14 cellular contexts compared by ENCODE assay signal in the genomic region with DNA sequence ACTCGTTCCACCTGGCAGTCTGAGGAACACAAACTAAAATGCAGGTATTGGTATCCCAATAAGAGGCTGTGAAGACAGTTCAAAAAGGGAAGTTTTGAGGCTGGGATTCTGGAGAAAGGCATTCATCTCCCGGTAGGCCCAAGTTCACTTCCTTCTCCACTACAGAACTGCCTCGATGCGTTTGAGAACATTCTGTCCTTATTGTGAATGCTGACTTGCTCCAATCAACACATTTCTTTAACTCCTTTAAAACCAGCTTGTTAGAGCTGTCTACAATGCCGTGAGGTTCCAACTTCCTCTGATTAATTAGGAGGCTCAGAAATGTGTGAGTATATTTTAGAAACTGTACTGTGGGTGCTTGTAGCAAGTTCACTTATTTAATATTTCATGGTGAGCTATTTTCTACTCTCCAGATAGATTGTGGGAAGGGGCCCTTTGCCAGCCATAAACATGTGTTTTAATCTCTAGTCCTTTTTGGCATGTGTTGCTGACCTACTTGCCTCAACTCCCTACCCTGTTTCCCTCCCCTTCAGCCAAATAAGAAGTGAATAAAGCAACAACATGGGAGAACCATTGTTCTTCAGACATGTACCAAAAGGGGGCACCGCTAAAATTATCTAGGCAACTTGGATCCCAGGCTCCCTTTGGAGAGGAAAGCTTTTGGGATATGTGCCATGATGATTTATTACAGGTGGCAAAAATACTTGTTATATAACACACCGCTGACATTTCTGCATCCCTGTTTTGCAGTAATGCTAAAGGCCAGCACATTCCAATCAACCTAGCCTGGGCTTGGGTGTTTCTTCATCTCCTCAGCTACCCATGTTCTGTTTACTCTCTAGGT.
DNase-seq lines count a peak whose midpoint lies in the region; ATAC-seq and TF ChIP-seq lines count a peak whose summit lies in the region.
"Had no signal": no experiment of that assay in that cellular context is flagged by ENCODE, and none has a peak within 500 bp of the region (broad histone marks: within the 10 kb centered on the region; RNA-seq: fewer than 3 reads in every experiment).

No MANE protein-coding gene starts in this region.

- H3K9me3 Mint-ChIP-seq in glutamatergic neuron (ENCODE audit: unreplicated experiment) = no peaks in the 10 kb centered on the region
- H3K9me3 Mint-ChIP-seq: activated B cell treated with CpG ODN at 0.5 μM for 24 hours; central memory CD8-positive, alpha-beta T cell had no signal

- no peaks in the 10 kb centered on the region for H3K4me1 Mint-ChIP-seq in glutamatergic neuron (ENCODE audit: low read depth, unreplicated experiment)
- H3K4me1 Mint-ChIP-seq: activated B cell treated with CpG ODN at 0.5 μM for 24 hours; central memory CD8-positive, alpha-beta T cell had no signal

- H3K27ac ChIP-seq in brain microvascular endothelial cell (no peak overlapping the region), right atrium auricular region (peak overlapping the region; percentile 50 to 59), stomach (peak overlapping the region in 4 of 5 donors; percentile 3 to 65 (median 39)), spleen (peak overlapping the region in 4 of 8 donors; percentile 51 to 64 (median 55))

- H3K4me3 Mint-ChIP-seq in glutamatergic neuron (ENCODE audit: unreplicated experiment) = no peak overlapping the region
- H3K4me3 Mint-ChIP-seq: activated B cell treated with CpG ODN at 0.5 μM for 24 hours; activated T-cell treated with anti-CD3 and anti-CD28 coated beads, Interleukin-2, amount 50 U/mL, for 24 hours; central memory CD8-positive, alpha-beta T cell had no signal

- DNase-seq in GM03348 (ENCODE audit: low spot score) (peak; percentile 25), brain microvascular endothelial cell (no peak), right atrium auricular region (ENCODE audit: low spot score) (no peak), stomach (no peak), NCI-H510A treated with DMSO at 0.1 percent for 48 hours (lab: John Stamatoyannopoulos, UW) (no peak), glutamatergic neuron (no peak), spleen (no peak)
- DNase-seq: activated B cell treated with CpG ODN at 0.5 μM for 24 hours; activated T-cell treated with anti-CD3 and anti-CD28 coated beads, Interleukin-2, amount 50 U/mL, for 24 hours; MM.1S; NCI-H524 treated with DMSO at 0.1 percent for 48 hours; SHP77 had no signal

- no peak for TF ChIP-seq EP300 in stomach (IDR thresholded peaks at IDR 0.05)

- intact Hi-C loops in stomach (cut with DNase I; ENCODE audit: low total_unique reads) (no loop called here), spleen (cut with DNase I; ENCODE audit: low total_unique reads) (no loop called here)

- no peak for ATAC-seq in HG03135 (IDR thresholded peaks at IDR 0.05; ENCODE audit: unreplicated experiment)

- H3K4me3 ChIP-seq in brain microvascular endothelial cell (ENCODE audit: low read depth, low read length) (no peak overlapping the region), right atrium auricular region (no peak overlapping the region), stomach (no peak overlapping the region), spleen (no peak overlapping the region)

- H3K9me3 ChIP-seq in right atrium auricular region (no peaks in the 10 kb centered on the region), stomach (no peaks in the 10 kb centered on the region), spleen (no peaks in the 10 kb centered on the region)

- no peaks in the 10 kb centered on the region for H3K27me3 Mint-ChIP-seq in glutamatergic neuron (ENCODE audit: unreplicated experiment)
- H3K27me3 Mint-ChIP-seq: activated T-cell treated with anti-CD3 and anti-CD28 coated beads, Interleukin-2, amount 50 U/mL, for 24 hours; central memory CD8-positive, alpha-beta T cell had no signal

- no peak for TF ChIP-seq POLR2A in stomach (IDR thresholded peaks at IDR 0.05)
- TF ChIP-seq POLR2A in spleen (IDR thresholded peaks at IDR 0.05) = no peak

- H3K36me3 ChIP-seq in brain microvascular endothelial cell (replicated peaks) = no peaks in the 10 kb centered on the region
- no peaks in the 10 kb centered on the region for H3K36me3 ChIP-seq in right atrium auricular region
- no peaks in the 10 kb centered on the region for H3K36me3 ChIP-seq in stomach
- H3K36me3 ChIP-seq in spleen = no peaks in the 10 kb centered on the region

- WGBS in stomach, 5 donors = 39 to 51% (median 41%) methylated on average over 7 of the region's 7 CpGs
- WGBS in spleen, 5 donors = 63 to 70% (median 68%) methylated on average over 7 of the region's 7 CpGs

- in situ Hi-C loops in brain microvascular endothelial cell (cut with HindIII; ENCODE audit: low pct_ligation_motif_present, low sequenced_read_pairs) = no loop called here

- H3K4me1 ChIP-seq in right atrium auricular region (peaks cover 0 to 11% of the 10 kb centered on the region in 2 donors), stomach (peaks cover 0 to 20% (median 13%) of the 10 kb centered on the region in 4 donors), spleen (peaks cover 0 to 3% (median 0%) of the 10 kb centered on the region in 6 donors)

- TF ChIP-seq CTCF in brain microvascular endothelial cell (IDR thresholded peaks at IDR 0.05; ENCODE audit: low read depth, low read length, missing control alignments) (peak; percentile 35), right atrium auricular region (IDR thresholded peaks at IDR 0.05) (no peak), stomach (IDR thresholded peaks at IDR 0.05) (no peak), glutamatergic neuron (IDR thresholded peaks at IDR 0.05; ENCODE audit: partially characterized antibody, unreplicated experiment) (no peak), spleen (IDR thresholded peaks at IDR 0.05 in 8 of 11, conservative IDR thresholded peaks at IDR 0.05 in 3 of 11) (no peak)

- H3K27me3 ChIP-seq in brain microvascular endothelial cell (replicated peaks) (no peaks in the 10 kb centered on the region), right atrium auricular region (no peaks in the 10 kb centered on the region), stomach (no peaks in the 10 kb centered on the region), spleen (replicated peaks in 1 of 7) (no peaks in the 10 kb centered on the region)

- H3K36me3 Mint-ChIP-seq in glutamatergic neuron (ENCODE audit: unreplicated experiment) = no peaks in the 10 kb centered on the region

- H3K27ac Mint-ChIP-seq in glutamatergic neuron (ENCODE audit: unreplicated experiment) = no peak overlapping the region
- H3K27ac Mint-ChIP-seq: activated B cell treated with CpG ODN at 0.5 μM for 24 hours; activated T-cell treated with anti-CD3 and anti-CD28 coated beads, Interleukin-2, amount 50 U/mL, for 24 hours had no signal
